Comparison of ENCODE assay signal across 12 cellular contexts in genomic region chr19:7482584-7483439, GRCh38. TPM values are rescaled to one million over a fixed set of nuclear protein-coding genes. Genes with fewer than 3 reads are reported as not detected.
A peak's percentile ranks its signal among the peaks of the same experiment; 100 is the strongest.
DNase-seq lines count a peak whose midpoint lies in the region; ATAC-seq, FAIRE-seq and TF ChIP-seq lines count a peak whose summit lies in the region.
"Had no signal": no experiment of that assay in that cellular context is flagged by ENCODE, and none has a peak within 500 bp of the region (broad histone marks: within the 10 kb centered on the region; RNA-seq: fewer than 3 reads in every experiment).

No MANE protein-coding gene starts in this region.

- H2AFZ ChIP-seq in HepG2 (ENCODE audit: low read length): no peak overlapping the region

- H3K27ac ChIP-seq in HUES48 (ENCODE audit: low read depth, low read length) (no peak overlapping the region), HepG2 (ENCODE audit: extremely low read length, insufficient read depth, low read length) (no peak overlapping the region)
- H3K27ac ChIP-seq: SK-N-MC had no signal

- no peak for TF ChIP-seq RAD21 in HepG2 (CRISPR knock-in tag; IDR thresholded peaks at IDR 0.05)

- no peaks in the 10 kb centered on the region for H3K9me3 ChIP-seq in HUES48 (ENCODE audit: control insufficient read depth, insufficient read depth, low read length)
- no peaks in the 10 kb centered on the region for H3K9me3 ChIP-seq in HepG2 (ENCODE audit: low read length)

- peak overlapping the region; percentile 12; the same call in 1 of the 2 replicates for H3K4me2 ChIP-seq in HepG2 (ENCODE audit: low read depth, low read length)

- H3K4me1 ChIP-seq in HUES48 (ENCODE audit: control insufficient read depth, insufficient read depth, low read length) (peaks cover 18% of the 10 kb centered on the region), HepG2 (ENCODE audit: insufficient read depth, low read length) (peaks cover 34% of the 10 kb centered on the region)

- BruUV-seq in MCF 10A (replicated peaks; lab: Mats Ljungman, UMichigan): no TSS peak
- no TSS peak for BruUV-seq in HepG2 (replicated peaks; lab: Mats Ljungman, UMichigan)
- BruUV-seq in Calu3 (replicated peaks; lab: Mats Ljungman, UMichigan): no TSS peak

- H3K27ac Mint-ChIP-seq in CD14-positive monocyte: peak overlapping the region in 2 of 7 donors; percentile 39 to 75
- no peak overlapping the region for H3K27ac Mint-ChIP-seq in MCF 10A (ENCODE audit: low read depth, unreplicated experiment)
- no peak overlapping the region for H3K27ac Mint-ChIP-seq in Calu3 (ENCODE audit: unreplicated experiment)
- H3K27ac Mint-ChIP-seq: activated T-cell treated with anti-CD3 and anti-CD28 coated beads, Interleukin-2, amount 50 U/mL, for 24 hours; stimulated activated effector memory CD8-positive, alpha-beta T cell treated with anti-CD3 and anti-CD28 coated beads, Interleukin-12 subunit alpha, Interleukin-12 subunit beta, amount 100 ng/mL, for 72 hours had no signal

- H3K36me3 Mint-ChIP-seq in CD14-positive monocyte: peaks cover 0 to 2% of the 10 kb centered on the region in 2 donors
- H3K36me3 Mint-ChIP-seq in MCF 10A (ENCODE audit: insufficient read depth, unreplicated experiment): peaks cover 16% of the 10 kb centered on the region
- peaks cover 5% of the 10 kb centered on the region for H3K36me3 Mint-ChIP-seq in Calu3 (ENCODE audit: insufficient read depth, unreplicated experiment)

- no peak for FAIRE-seq in HepG2 (lab: Jason Lieb, UNC)
- FAIRE-seq: colon had no signal

- H3K27me3 ChIP-seq in HUES48 (ENCODE audit: control insufficient read depth, insufficient read depth, low read length) (no peaks in the 10 kb centered on the region), HepG2 (ENCODE audit: control insufficient read depth in 1 of 2, insufficient read depth in 2 of 2, low read length in 2 of 2) (no peaks in the 10 kb centered on the region; a peak in 1 of 5 replicates)

- H3K4me3 ChIP-seq in HUES48 (ENCODE audit: low read depth, low read length): peak overlapping the region; percentile 47; the same call in 1 of the 2 replicates
- no peak overlapping the region for H3K4me3 ChIP-seq in HepG2 (replicated peaks in 1 of 3; ENCODE audit: insufficient read depth in 1 of 3, low read depth in 2 of 3, low read length in 3 of 3)
- H3K4me3 ChIP-seq: SK-N-MC had no signal

- WGBS in HepG2 (ENCODE audit: low lambda C conversion rate): 38% methylated on average over 20 of the region's 37 CpGs

- no peak for TF ChIP-seq EP300 in HepG2 (IDR thresholded peaks at IDR 0.05; ENCODE audit: low read depth in 2 of 2, low read length in 2 of 2)
- TF ChIP-seq EP300 in HepG2 (CRISPR knock-in tag; IDR thresholded peaks at IDR 0.05; ENCODE audit: borderline replicate concordance): no peak

- H4K20me1 ChIP-seq in HepG2 (ENCODE audit: insufficient read depth, low read length): no peaks in the 10 kb centered on the region

- intact Hi-C loops in CD14-positive monocyte (cut with micrococcal nuclease): loop anchor here in 1 of 2 donors (1.0 kb wide), 1 partner anchor 9 kb away; no protein-coding TSS in a partner anchor
- intact Hi-C loops in MCF 10A (cut with micrococcal nuclease): no loop called here
- intact Hi-C loops in HepG2 (cut with micrococcal nuclease; ENCODE audit: unreplicated experiment): no loop called here
- intact Hi-C loops in Calu3 (cut with micrococcal nuclease; ENCODE audit: unreplicated experiment): no loop called here

- H3K4me3 Mint-ChIP-seq in CD14-positive monocyte (peak overlapping the region; percentile 37 to 68), MCF 10A (ENCODE audit: unreplicated experiment) (no peak overlapping the region), Calu3 (ENCODE audit: low read depth, unreplicated experiment) (no peak overlapping the region)
- H3K4me3 Mint-ChIP-seq: activated T-cell treated with anti-CD3 and anti-CD28 coated beads, Interleukin-2, amount 50 U/mL, for 24 hours; stimulated activated effector memory CD8-positive, alpha-beta T cell treated with anti-CD3 and anti-CD28 coated beads, Interleukin-12 subunit alpha, Interleukin-12 subunit beta, amount 100 ng/mL, for 72 hours had no signal

- CTCF ChIA-PET in MCF 10A (lab: Yijun Ruan, JAX) (no interaction called here), HepG2 (lab: Yijun Ruan, JAX; ENCODE audit: low intra/inter-chr PET ratio, low total read pairs) (no interaction called here), Calu3 (lab: Charles Lee) (no interaction called here)

- H3K9me3 Mint-ChIP-seq in CD14-positive monocyte (no peaks in the 10 kb centered on the region), MCF 10A (ENCODE audit: unreplicated experiment) (no peaks in the 10 kb centered on the region), Calu3 (ENCODE audit: low read depth, unreplicated experiment) (no peaks in the 10 kb centered on the region)
- H3K9me3 Mint-ChIP-seq: activated T-cell treated with anti-CD3 and anti-CD28 coated beads, Interleukin-2, amount 50 U/mL, for 24 hours; stimulated activated effector memory CD8-positive, alpha-beta T cell treated with anti-CD3 and anti-CD28 coated beads, Interleukin-12 subunit alpha, Interleukin-12 subunit beta, amount 100 ng/mL, for 72 hours had no signal

- no peak for TF ChIP-seq CTCF in CD14-positive monocyte (IDR thresholded peaks at IDR 0.05)
- no peak for TF ChIP-seq CTCF in MCF 10A (IDR thresholded peaks at IDR 0.05; ENCODE audit: unreplicated experiment)
- TF ChIP-seq CTCF in HepG2 (CRISPR knock-in tag; IDR thresholded peaks at IDR 0.05): no peak
- TF ChIP-seq CTCF in Calu3 (IDR thresholded peaks at IDR 0.05; ENCODE audit: unreplicated experiment): no peak

- H3K4me1 Mint-ChIP-seq in CD14-positive monocyte (peaks cover 27% of the 10 kb centered on the region), MCF 10A (ENCODE audit: insufficient read depth, unreplicated experiment) (peaks cover 13% of the 10 kb centered on the region), Calu3 (ENCODE audit: low read depth, unreplicated experiment) (no peaks in the 10 kb centered on the region)

- DNase-seq in CD14-positive monocyte (ENCODE audit: low spot score) (no peak), MCF 10A (ENCODE audit: unreplicated experiment) (peak; percentile 58), HepG2 (ENCODE audit: low spot score) (no peak), NCI-H1694 (lab: John Stamatoyannopoulos, UW) (no peak), Calu3 (no peak)
- no peak for DNase-seq in stimulated activated CD4-positive, alpha-beta T cell treated with anti-CD3 and anti-CD28 coated beads, Interleukin-2, amount 100 ng/mL, for 48 hours
- DNase-seq: activated T-cell treated with anti-CD3 and anti-CD28 coated beads, Interleukin-2, amount 50 U/mL, for 24 hours had no signal

- POLR2A ChIA-PET in MCF 10A (lab: Yijun Ruan, JAX): no interaction called here
- POLR2A ChIA-PET in HepG2 (lab: Yijun Ruan, JAX): no interaction called here

- TF ChIP-seq POLR2A in HepG2 (IDR thresholded peaks at IDR 0.05; ENCODE audit: insufficient read depth in 1 of 2, low read depth in 2 of 2, low read length in 2 of 2): no peak

- H3K36me3 ChIP-seq in HUES48 (ENCODE audit: control insufficient read depth, insufficient read depth, low read length) (no peaks in the 10 kb centered on the region), HepG2 (replicated peaks in 1 of 2; ENCODE audit: control insufficient read depth in 1 of 2, insufficient read depth in 2 of 2, low read length in 2 of 2) (no peaks in the 10 kb centered on the region)

- H3K27me3 Mint-ChIP-seq in CD14-positive monocyte (ENCODE audit: low read depth in 3 of 3): peaks cover 2 to 14% (median 12%) of the 10 kb centered on the region in 3 donors
- no peaks in the 10 kb centered on the region for H3K27me3 Mint-ChIP-seq in MCF 10A (ENCODE audit: insufficient read depth, unreplicated experiment)
- H3K27me3 Mint-ChIP-seq in Calu3 (ENCODE audit: unreplicated experiment): no peaks in the 10 kb centered on the region

- in situ Hi-C loops in HepG2 (cut with HindIII; ENCODE audit: extremely low pct_ligation_motif_present, low pct_unique_long_range_greater_than_20kb): no loop called here

- H3K9ac ChIP-seq in HUES48 (ENCODE audit: low read depth, low read length): no peak overlapping the region
- H3K9ac ChIP-seq in HepG2 (ENCODE audit: insufficient read depth, low read depth, low read length): no peak overlapping the region

- no peaks in the 10 kb centered on the region for H3K79me2 ChIP-seq in HepG2 (ENCODE audit: insufficient read depth, low read length)

- ATAC-seq in HepG2 (no peak), HG03439 (IDR thresholded peaks at IDR 0.05; ENCODE audit: unreplicated experiment) (no peak)
- ATAC-seq: stimulated activated effector memory CD8-positive, alpha-beta T cell treated with anti-CD3 and anti-CD28 coated beads, Interleukin-12 subunit alpha, Interleukin-12 subunit beta, amount 100 ng/mL, for 72 hours had no signal

RNA-seq across cellular contexts. Expression of gene PEX11G, which starts 6.0 kb away (rescaled TPM):
- polyA plus RNA-seq in CD14-positive monocyte (1 to 10 TPM; 1.4 to 3.0 TPM), HepG2 (2011; rRNA removed) (not detected in 2 replicates)
- total RNA-seq in MCF 10A (2022) (5.5 and 6.4 TPM in 2 replicates), HepG2 (2016; rRNA removed; fragmentation: Illumina TruSeq; extraction: Trizol) (not detected in 2 replicates), Calu3 (2022) (1.3 and 3.4 TPM in 2 replicates)
- total RNA-seq in HepG2 (2016; cell fraction: cytosol; rRNA removed; fragmentation: Illumina TruSeq; extraction: Trizol; ENCODE audit: low read depth): not detected in 2 replicates
- total RNA-seq in HepG2 (2016; cell fraction: insoluble cytoplasmic fraction; rRNA removed; fragmentation: Illumina TruSeq; extraction: Trizol): not detected in 2 replicates
- not detected in 2 replicates for total RNA-seq in HepG2 (2016; cell fraction: membrane; rRNA removed; fragmentation: Illumina TruSeq; extraction: Trizol)
- not detected in 2 replicates for total RNA-seq in HepG2 (2016; cell fraction: nucleus; rRNA removed; fragmentation: Illumina TruSeq; extraction: Trizol)
- polyA plus RNA-seq in HepG2 (2011; cell fraction: cytosol; rRNA removed): 0.07 TPM in 1 of 2 replicates, not detected in the other
- 0.12 and 0.16 TPM in 2 replicates for polyA plus RNA-seq in HepG2 (2011; cell fraction: nucleus; rRNA removed)
- not detected in 2 replicates for polyA plus RNA-seq in HepG2 (2012)
- not detected in 2 replicates for polyA plus RNA-seq in HepG2 (2016; cell fraction: cytosol; fragmentation: Illumina TruSeq; extraction: Trizol; ENCODE audit: low read depth)
- not detected in 2 replicates for polyA plus RNA-seq in HepG2 (2016; cell fraction: insoluble cytoplasmic fraction; fragmentation: Illumina TruSeq; extraction: Trizol; ENCODE audit: low read depth)
- not detected in 2 replicates for polyA plus RNA-seq in HepG2 (2016; cell fraction: membrane; fragmentation: Illumina TruSeq; extraction: Trizol; ENCODE audit: low read depth)
- not detected in 2 replicates for polyA plus RNA-seq in HepG2 (2016; cell fraction: nucleus; fragmentation: Illumina TruSeq; extraction: Trizol; ENCODE audit: insufficient read depth, low read depth)
- polyA minus RNA-seq in HepG2 (2011; rRNA and poly(A)+ RNA removed; ENCODE audit: low replicate concordance): 1.4 TPM in 1 of 2 replicates, not detected in the other
- polyA minus RNA-seq in HepG2 (2011; cell fraction: cytosol; rRNA and poly(A)+ RNA removed): not detected in 2 replicates
- polyA minus RNA-seq in HepG2 (2011; cell fraction: nucleus; rRNA and poly(A)+ RNA removed): not detected in 2 replicates

RNA-seq across cellular contexts. Expression of gene ZNF358, which starts 33.1 kb away (rescaled TPM):
- polyA plus RNA-seq in CD14-positive monocyte (1 to 10 TPM in 1 of 2 donors, under 1 TPM in 1; 0.41 to 1.0 TPM), HepG2 (2011; rRNA removed) (36.3 and 37.0 TPM in 2 replicates)
- total RNA-seq in MCF 10A (2022) (16.9 and 17.7 TPM in 2 replicates), HepG2 (2016; rRNA removed; fragmentation: Illumina TruSeq; extraction: Trizol) (6.4 and 9.1 TPM in 2 replicates), Calu3 (2022) (22.6 and 23.8 TPM in 2 replicates)
- total RNA-seq in HepG2 (2016; cell fraction: cytosol; rRNA removed; fragmentation: Illumina TruSeq; extraction: Trizol; ENCODE audit: low read depth): 29.8 and 30.7 TPM in 2 replicates
- total RNA-seq in HepG2 (2016; cell fraction: insoluble cytoplasmic fraction; rRNA removed; fragmentation: Illumina TruSeq; extraction: Trizol): 7.4 and 8.8 TPM in 2 replicates
- total RNA-seq in HepG2 (2016; cell fraction: membrane; rRNA removed; fragmentation: Illumina TruSeq; extraction: Trizol): 40.6 and 43.0 TPM in 2 replicates
- 4.2 and 4.8 TPM in 2 replicates for total RNA-seq in HepG2 (2016; cell fraction: nucleus; rRNA removed; fragmentation: Illumina TruSeq; extraction: Trizol)
- polyA plus RNA-seq in HepG2 (2011; cell fraction: cytosol; rRNA removed): 27.2 and 34.8 TPM in 2 replicates
- 16.8 and 18.8 TPM in 2 replicates for polyA plus RNA-seq in HepG2 (2011; cell fraction: nucleus; rRNA removed)
- polyA plus RNA-seq in HepG2 (2012): 18.3 and 24.5 TPM in 2 replicates
- polyA plus RNA-seq in HepG2 (2016; cell fraction: cytosol; fragmentation: Illumina TruSeq; extraction: Trizol; ENCODE audit: low read depth): 89.1 and 102 TPM in 2 replicates
- polyA plus RNA-seq in HepG2 (2016; cell fraction: insoluble cytoplasmic fraction; fragmentation: Illumina TruSeq; extraction: Trizol; ENCODE audit: low read depth): 21.6 and 26.7 TPM in 2 replicates
- polyA plus RNA-seq in HepG2 (2016; cell fraction: membrane; fragmentation: Illumina TruSeq; extraction: Trizol; ENCODE audit: low read depth): 106 and 124 TPM in 2 replicates
- 18.5 and 20.8 TPM in 2 replicates for polyA plus RNA-seq in HepG2 (2016; cell fraction: nucleus; fragmentation: Illumina TruSeq; extraction: Trizol; ENCODE audit: insufficient read depth, low read depth)
- 17.5 and 24.9 TPM in 2 replicates for polyA minus RNA-seq in HepG2 (2011; rRNA and poly(A)+ RNA removed; ENCODE audit: low replicate concordance)
- 11.3 and 15.3 TPM in 2 replicates for polyA minus RNA-seq in HepG2 (2011; cell fraction: cytosol; rRNA and poly(A)+ RNA removed)
- 2.2 and 3.4 TPM in 2 replicates for polyA minus RNA-seq in HepG2 (2011; cell fraction: nucleus; rRNA and poly(A)+ RNA removed)

RNA-seq across cellular contexts. Expression of gene MCOLN1, which starts 39.6 kb away (rescaled TPM):
- polyA plus RNA-seq in CD14-positive monocyte (10 to 100 TPM; 32.8 to 34.3 TPM), HepG2 (2011; rRNA removed) (11.6 and 15.7 TPM in 2 replicates)
- total RNA-seq in MCF 10A (2022) (10.8 and 13.9 TPM in 2 replicates), HepG2 (2016; rRNA removed; fragmentation: Illumina TruSeq; extraction: Trizol) (1.9 and 3.4 TPM in 2 replicates), Calu3 (2022) (13.1 TPM in 2 replicates)
- total RNA-seq in HepG2 (2016; cell fraction: cytosol; rRNA removed; fragmentation: Illumina TruSeq; extraction: Trizol; ENCODE audit: low read depth): 3.4 and 4.1 TPM in 2 replicates
- total RNA-seq in HepG2 (2016; cell fraction: insoluble cytoplasmic fraction; rRNA removed; fragmentation: Illumina TruSeq; extraction: Trizol): 1.8 and 4.3 TPM in 2 replicates
- 2.4 and 3.4 TPM in 2 replicates for total RNA-seq in HepG2 (2016; cell fraction: membrane; rRNA removed; fragmentation: Illumina TruSeq; extraction: Trizol)
- total RNA-seq in HepG2 (2016; cell fraction: nucleus; rRNA removed; fragmentation: Illumina TruSeq; extraction: Trizol): 3.8 and 4.3 TPM in 2 replicates
- polyA plus RNA-seq in HepG2 (2011; cell fraction: cytosol; rRNA removed): 6.4 and 7.4 TPM in 2 replicates
- 29.1 and 39.0 TPM in 2 replicates for polyA plus RNA-seq in HepG2 (2011; cell fraction: nucleus; rRNA removed)
- 3.4 and 4.8 TPM in 2 replicates for polyA plus RNA-seq in HepG2 (2012)
- 2.3 and 3.2 TPM in 2 replicates for polyA plus RNA-seq in HepG2 (2016; cell fraction: cytosol; fragmentation: Illumina TruSeq; extraction: Trizol; ENCODE audit: low read depth)
- 2.9 and 3.5 TPM in 2 replicates for polyA plus RNA-seq in HepG2 (2016; cell fraction: insoluble cytoplasmic fraction; fragmentation: Illumina TruSeq; extraction: Trizol; ENCODE audit: low read depth)
- 3.3 and 3.4 TPM in 2 replicates for polyA plus RNA-seq in HepG2 (2016; cell fraction: membrane; fragmentation: Illumina TruSeq; extraction: Trizol; ENCODE audit: low read depth)
- 16.6 and 21.1 TPM in 2 replicates for polyA plus RNA-seq in HepG2 (2016; cell fraction: nucleus; fragmentation: Illumina TruSeq; extraction: Trizol; ENCODE audit: insufficient read depth, low read depth)
- polyA minus RNA-seq in HepG2 (2011; rRNA and poly(A)+ RNA removed; ENCODE audit: low replicate concordance): 19.2 and 110 TPM in 2 replicates
- 2.4 and 4.4 TPM in 2 replicates for polyA minus RNA-seq in HepG2 (2011; cell fraction: cytosol; rRNA and poly(A)+ RNA removed)
- 4.8 and 5.9 TPM in 2 replicates for polyA minus RNA-seq in HepG2 (2011; cell fraction: nucleus; rRNA and poly(A)+ RNA removed)

RNA-seq across cellular contexts. Expression of gene PNPLA6, which starts 52.7 kb away (rescaled TPM):
- polyA plus RNA-seq in CD14-positive monocyte (10 to 100 TPM; 11.2 to 14.4 TPM), HepG2 (2011; rRNA removed) (24.9 and 28.4 TPM in 2 replicates)
- total RNA-seq in MCF 10A (2022) (75.8 and 96.1 TPM in 2 replicates), HepG2 (2016; rRNA removed; fragmentation: Illumina TruSeq; extraction: Trizol) (11.1 and 28.2 TPM in 2 replicates), Calu3 (2022) (51.3 and 60.1 TPM in 2 replicates)
- 6.7 and 9.9 TPM in 2 replicates for total RNA-seq in HepG2 (2016; cell fraction: cytosol; rRNA removed; fragmentation: Illumina TruSeq; extraction: Trizol; ENCODE audit: low read depth)
- total RNA-seq in HepG2 (2016; cell fraction: insoluble cytoplasmic fraction; rRNA removed; fragmentation: Illumina TruSeq; extraction: Trizol): 7.3 and 24.9 TPM in 2 replicates
- total RNA-seq in HepG2 (2016; cell fraction: membrane; rRNA removed; fragmentation: Illumina TruSeq; extraction: Trizol): 9.5 and 10.2 TPM in 2 replicates
- total RNA-seq in HepG2 (2016; cell fraction: nucleus; rRNA removed; fragmentation: Illumina TruSeq; extraction: Trizol): 39.4 and 51.4 TPM in 2 replicates
- 8.4 and 14.6 TPM in 2 replicates for polyA plus RNA-seq in HepG2 (2011; cell fraction: cytosol; rRNA removed)
- polyA plus RNA-seq in HepG2 (2011; cell fraction: nucleus; rRNA removed): 192 and 272 TPM in 2 replicates
- polyA plus RNA-seq in HepG2 (2012): 22.0 and 47.4 TPM in 2 replicates
- 4.0 and 4.8 TPM in 2 replicates for polyA plus RNA-seq in HepG2 (2016; cell fraction: cytosol; fragmentation: Illumina TruSeq; extraction: Trizol; ENCODE audit: low read depth)
- polyA plus RNA-seq in HepG2 (2016; cell fraction: insoluble cytoplasmic fraction; fragmentation: Illumina TruSeq; extraction: Trizol; ENCODE audit: low read depth): 9.1 and 14.0 TPM in 2 replicates
- 4.9 and 7.2 TPM in 2 replicates for polyA plus RNA-seq in HepG2 (2016; cell fraction: membrane; fragmentation: Illumina TruSeq; extraction: Trizol; ENCODE audit: low read depth)
- 115 and 120 TPM in 2 replicates for polyA plus RNA-seq in HepG2 (2016; cell fraction: nucleus; fragmentation: Illumina TruSeq; extraction: Trizol; ENCODE audit: insufficient read depth, low read depth)
- polyA minus RNA-seq in HepG2 (2011; rRNA and poly(A)+ RNA removed; ENCODE audit: low replicate concordance): 20.0 and 49.5 TPM in 2 replicates
- 21.5 and 23.2 TPM in 2 replicates for polyA minus RNA-seq in HepG2 (2011; cell fraction: cytosol; rRNA and poly(A)+ RNA removed)
- 37.4 and 52.5 TPM in 2 replicates for polyA minus RNA-seq in HepG2 (2011; cell fraction: nucleus; rRNA and poly(A)+ RNA removed)

Comparison
In these comparisons a context has a peak if more than half of its experiments do, and no peak if none do; other contexts are left out.
1. H3K4me3 Mint-ChIP-seq: peak in CD14-positive monocyte (2 of 2); none in MCF 10A (single experiment) and Calu3 (single experiment).